Comparison of ENCODE assay signal across 31 cellular contexts in genomic region chr4:168367065-168367464, GRCh38.
"Had no signal": no experiment of that assay in that cellular context is flagged by ENCODE, and none has a peak within 500 bp of the region (broad histone marks: within the 10 kb centered on the region; RNA-seq: fewer than 3 reads in every experiment).

No MANE protein-coding gene starts in this region.

- H3K4me1 ChIP-seq: adrenal gland, ascending aorta had no signal

- DNase-seq: activated B cell treated with CpG ODN at 0.5 μM for 24 hours; activated CD4-positive, alpha-beta memory T cell treated with anti-CD3 and anti-CD28 coated beads for 36 hours; activated CD4-positive, alpha-beta T cell treated with anti-CD3 and anti-CD28 coated beads for 4 hours; activated CD4-positive, alpha-beta T cell treated with anti-CD3 and anti-CD28 coated beads, Interleukin-2, amount 10 ng/mL, durations not matched to agents 24 days and 14 days; activated CD4-positive, alpha-beta T cell treated with anti-CD3 and anti-CD28 coated beads, Interleukin-2, amount 50 U/mL, for 1 hour; activated CD4-positive, alpha-beta T cell treated with anti-CD3 and anti-CD28 coated beads, Interleukin-2, amount 50 U/mL, for 4 hours; activated CD4-positive, CD25-positive, alpha-beta regulatory T cell treated with anti-CD3 and anti-CD28 coated beads, Interleukin-2, amount 50 U/mL, for 72 hours; activated CD8-positive, alpha-beta memory T cell treated with anti-CD3 and anti-CD28 coated beads, Interleukin-2, amount 50 U/mL, for 4 hours; activated CD8-positive, alpha-beta T cell treated with anti-CD3 and anti-CD28 coated beads for 36 hours; activated effector memory CD4-positive, alpha-beta T cell treated with anti-CD3 and anti-CD28 coated beads, Interleukin-2, amount 50 U/mL, for 16 hours; activated gamma-delta T cell treated with Interleukin-2 at 50 U/mL for 16 hours; activated naive CD4-positive, alpha-beta T cell; activated naive CD4-positive, alpha-beta T cell treated with anti-CD3 and anti-CD28 coated beads for 36 hours; activated naive CD4-positive, alpha-beta T cell treated with anti-CD3 and anti-CD28 coated beads, Interleukin-2, amount 50 U/mL, for 16 hours; activated naive CD8-positive, alpha-beta T cell treated with anti-CD3 and anti-CD28 coated beads for 36 hours; activated T-cell treated with anti-CD3 and anti-CD28 coated beads for 4 hours; activated T-cell treated with anti-CD3 and anti-CD28 coated beads, Interleukin-2, amount 50 U/mL, for 1 hour; activated T-cell treated with anti-CD3 and anti-CD28 coated beads, Interleukin-2, amount 50 U/mL, for 4 hours; activated T-cell treated with anti-CD3 and anti-CD28 coated beads, Interleukin-2, amount 50 U/mL, for 72 hours; adrenal gland; amygdala; anterior cingulate cortex; caudate nucleus; cerebellar nuclear complex; T-helper 2 cell; T-helper 9 cell had no signal

- H3K27me3 ChIP-seq: adrenal gland, ascending aorta, cardiac muscle cell had no signal

- H3K36me3 ChIP-seq: adrenal gland, ascending aorta, cardiac muscle cell had no signal

- ATAC-seq: activated CD8-positive, alpha-beta T cell treated with anti-CD3 and anti-CD28 coated beads for 36 hours; activated naive CD4-positive, alpha-beta T cell treated with anti-CD3 and anti-CD28 coated beads, Interleukin-2, amount 50 U/mL, for 72 hours; activated T-cell treated with anti-CD3 and anti-CD28 coated beads, Interleukin-2, amount 50 U/mL, for 4 hours; activated T-cell treated with anti-CD3 and anti-CD28 coated beads, Interleukin-2, amount 50 U/mL, for 72 hours; activated T-helper 17 cell treated with anti-CD3 and anti-CD28 coated beads, Interleukin-2, amount 50 U/mL, for 72 hours had no signal

- H3K27ac ChIP-seq: adrenal gland, ascending aorta, cardiac muscle cell, VCaP had no signal

- H3K4me3 ChIP-seq: adrenal gland, ascending aorta, cardiac muscle cell had no signal
